Comparison of ENCODE assay signal across 26 cellular contexts in genomic region chr2:216735661-216736060, GRCh38. TPM values are rescaled to one million over a fixed set of nuclear protein-coding genes. Genes with fewer than 3 reads are reported as not detected.
DNase-seq lines count a peak whose midpoint lies in the region; FAIRE-seq and TF ChIP-seq lines count a peak whose summit lies in the region.
"Had no signal": no experiment of that assay in that cellular context is flagged by ENCODE, and none has a peak within 500 bp of the region (broad histone marks: within the 10 kb centered on the region; RNA-seq: fewer than 3 reads in every experiment).

No MANE protein-coding gene starts in this region.

- no peak for DNase-seq in breast epithelium (ENCODE audit: low spot score in 2 of 2)
- no peak for DNase-seq in MCF 10A (ENCODE audit: unreplicated experiment)
- peak; percentile 11 for DNase-seq in islet precursor cell
- DNase-seq in vagina (ENCODE audit: extremely low spot score in 2 of 2) = peak in 1 of 2 donors; percentile 60
- no peak for DNase-seq in GM20000 (ENCODE audit: low spot score)
- no peak for DNase-seq in AG08396 (ENCODE audit: low spot score)
- no peak for DNase-seq in GM19239 (ENCODE audit: insufficient read length, low spot score)
- DNase-seq: CD4-positive, CD25-positive, alpha-beta regulatory T cell; DMS53; H9; Kasumi-1; MV-4-11; NCI-H1105; NCI-H146; NCI-H1930; NCI-H446; NCI-H526; RPMI8226; SHP77 had no signal

- no peak overlapping the region for H3K27ac Mint-ChIP-seq in MCF 10A (ENCODE audit: low read depth, unreplicated experiment)
- H3K27ac Mint-ChIP-seq: CD4-positive, CD25-positive, alpha-beta regulatory T cell; GM23338; H9 had no signal

- no peaks in the 10 kb centered on the region for H3K4me1 ChIP-seq in breast epithelium
- peaks cover 44% of the 10 kb centered on the region for H3K4me1 ChIP-seq in rectal smooth muscle tissue (ENCODE audit: control insufficient read depth, insufficient read depth, low read length)
- H3K4me1 ChIP-seq in vagina = peaks cover 54% of the 10 kb centered on the region

- H3K4me1 Mint-ChIP-seq in MCF 10A (ENCODE audit: insufficient read depth, unreplicated experiment) = no peaks in the 10 kb centered on the region
- H3K4me1 Mint-ChIP-seq: CD4-positive, CD25-positive, alpha-beta regulatory T cell had no signal

- FAIRE-seq in GM19239 (lab: Jason Lieb, UNC) = no peak
- FAIRE-seq: GM18507, HepG2, K562 had no signal

- H3K9me3 ChIP-seq in breast epithelium = no peaks in the 10 kb centered on the region
- no peaks in the 10 kb centered on the region for H3K9me3 ChIP-seq in vagina
- H3K9me3 ChIP-seq: BLaER1 had no signal

- no peak overlapping the region for H3K4me3 ChIP-seq in breast epithelium
- H3K4me3 ChIP-seq in rectal smooth muscle tissue (ENCODE audit: low read length) = no peak overlapping the region
- H3K4me3 ChIP-seq in vagina = no peak overlapping the region
- H3K4me3 ChIP-seq: BLaER1, GM23338, K562, SK-N-MC had no signal

- H3K36me3 Mint-ChIP-seq in MCF 10A (ENCODE audit: insufficient read depth, unreplicated experiment) = no peaks in the 10 kb centered on the region
- H3K36me3 Mint-ChIP-seq: CD4-positive, CD25-positive, alpha-beta regulatory T cell had no signal

- H3K27ac ChIP-seq in breast epithelium (peak overlapping the region; percentile 6 to 68), rectal smooth muscle tissue (ENCODE audit: low read depth, low read length) (peak overlapping the region; percentile 58), vagina (peak overlapping the region; percentile 88)
- H3K27ac ChIP-seq: BLaER1, SK-N-MC had no signal

- CTCF ChIA-PET in MCF 10A (lab: Yijun Ruan, JAX) = interaction anchor here (0.6 to 1.2 kb wide), 3 partner anchors 12 to 287 kb away, joined by 3 to 4 read pairs (median 3); no protein-coding TSS in a partner anchor

- H3K27me3 ChIP-seq in breast epithelium (no peaks in the 10 kb centered on the region), rectal smooth muscle tissue (ENCODE audit: control insufficient read depth, insufficient read depth, low read length) (no peaks in the 10 kb centered on the region), vagina (no peaks in the 10 kb centered on the region)
- H3K27me3 ChIP-seq: BLaER1 had no signal

- BruUV-seq in MCF 10A (replicated peaks; lab: Mats Ljungman, UMichigan) = no TSS peak

- H3K36me3 ChIP-seq in breast epithelium = no peaks in the 10 kb centered on the region
- H3K36me3 ChIP-seq in rectal smooth muscle tissue (ENCODE audit: control insufficient read depth, insufficient read depth, low read length) = no peaks in the 10 kb centered on the region
- no peaks in the 10 kb centered on the region for H3K36me3 ChIP-seq in vagina
- H3K36me3 ChIP-seq: BLaER1 had no signal

- peaks cover 37% of the 10 kb centered on the region for H3K27me3 Mint-ChIP-seq in MCF 10A (ENCODE audit: insufficient read depth, unreplicated experiment)

- POLR2A ChIA-PET in MCF 10A (lab: Yijun Ruan, JAX) = no interaction called here

- TF ChIP-seq CTCF in breast epithelium (IDR thresholded peaks at IDR 0.05) = no peak
- no peak for TF ChIP-seq CTCF in MCF 10A (IDR thresholded peaks at IDR 0.05; ENCODE audit: unreplicated experiment)
- no peak for TF ChIP-seq CTCF in vagina (IDR thresholded peaks at IDR 0.05)
- TF ChIP-seq CTCF in GM20000 (IDR thresholded peaks at IDR 0.05; ENCODE audit: extremely low read depth, missing control alignments) = no peak

- intact Hi-C loops in breast epithelium (cut with DNase I; ENCODE audit: low total_unique reads) = no loop called here
- intact Hi-C loops in MCF 10A (cut with micrococcal nuclease) = no loop called here
- intact Hi-C loops in vagina (cut with DNase I) = no loop called here

- no peak overlapping the region for H3K4me3 Mint-ChIP-seq in MCF 10A (ENCODE audit: unreplicated experiment)
- H3K4me3 Mint-ChIP-seq: CD4-positive, CD25-positive, alpha-beta regulatory T cell; GM23338; H9 had no signal

- H3K9me3 Mint-ChIP-seq in MCF 10A (ENCODE audit: unreplicated experiment) = no peaks in the 10 kb centered on the region
- H3K9me3 Mint-ChIP-seq: GM23338, H9 had no signal

- TF ChIP-seq POLR2A in breast epithelium (IDR thresholded peaks at IDR 0.05) = no peak
- TF ChIP-seq POLR2A in vagina (IDR thresholded peaks at IDR 0.05) = no peak

- H3K9ac ChIP-seq in rectal smooth muscle tissue (ENCODE audit: low read length) = no peak overlapping the region
- H3K9ac ChIP-seq: BLaER1 had no signal

RNA-seq across cellular contexts. Expression of gene IGFBP5, which starts 40.3 kb away (rescaled TPM):
- total RNA-seq in breast epithelium (1,000 to 10,000 TPM in 1 of 3 donors, 100 to 1,000 TPM in 2; 161 to 1,107 (median 177) TPM), MCF 10A (2022) (not detected in 2 replicates), vagina (1,041 TPM)
- total RNA-seq: HepG2 had no signal

Comparison
In these comparisons a context has a peak if more than half of its experiments do, and no peak if none do; other contexts are left out.
1. RNA of gene IGFBP5, which starts 40.3 kb away (total RNA-seq): 1,041 TPM in vagina (single experiment) and 161 to 1,107 TPM in breast epithelium; not detected in MCF 10A; every median in the first group is over 100 times any median in the second.
2. H3K27ac ChIP-seq: peak in every context shown above with its lines; median percentile 88 in vagina; 58 in rectal smooth muscle tissue; 37 in breast epithelium.